8 cellular contexts compared by ENCODE assay signal in genomic region chr19:39413903-39414608, GRCh38. TPM values are rescaled to one million over a fixed set of nuclear protein-coding genes. Genes with fewer than 3 reads are reported as not detected.
A peak's percentile ranks its signal among the peaks of the same experiment; 100 is the strongest.
DNase-seq lines count a peak whose midpoint lies in the region; ATAC-seq and TF ChIP-seq lines count a peak whose summit lies in the region.

No MANE protein-coding gene starts in this region.

- H3K9me3 ChIP-seq in gastroesophageal sphincter, result no peaks in the 10 kb centered on the region

- DNase-seq in activated CD4-positive, alpha-beta T cell treated with anti-CD3 and anti-CD28 coated beads, Interleukin-2, amount 10 ng/mL, durations not matched to agents 7 days and 5 days, result no peak
- no peak for DNase-seq in activated CD4-positive, alpha-beta T cell treated with anti-CD3 and anti-CD28 coated beads, Interleukin-2, amount 50 U/mL, for 1 hour
- DNase-seq in UCSD-AML1 (lab: John Stamatoyannopoulos, UW; ENCODE audit: unreplicated experiment) (peak; percentile 42), retinal pigment epithelial cell (ENCODE audit: low read depth) (no peak), NCI-H226 (no peak), Kasumi-1 (lab: John Stamatoyannopoulos, UW) (no peak)

- 67 to 86% methylated on average over 1 of the region's 18 CpGs for WGBS in gastroesophageal sphincter (ENCODE audit: low coverage in 1 of 2), 2 donors

- H3K4me1 Mint-ChIP-seq in activated CD4-positive, alpha-beta T cell treated with anti-CD3 and anti-CD28 coated beads, Interleukin-2, amount 10 ng/mL, durations not matched to agents 7 days and 5 days, result peaks cover 38% of the 10 kb centered on the region

- TF ChIP-seq EP300 in gastroesophageal sphincter (IDR thresholded peaks at IDR 0.05), result no peak

- H3K27ac Mint-ChIP-seq in activated CD4-positive, alpha-beta T cell treated with anti-CD3 and anti-CD28 coated beads, Interleukin-2, amount 10 ng/mL, durations not matched to agents 7 days and 5 days, result peak overlapping the region; percentile 81

- no peak for TF ChIP-seq POLR2A in gastroesophageal sphincter (IDR thresholded peaks at IDR 0.05)

- peaks cover 1% of the 10 kb centered on the region for H3K27me3 Mint-ChIP-seq in activated CD4-positive, alpha-beta T cell treated with anti-CD3 and anti-CD28 coated beads, Interleukin-2, amount 10 ng/mL, durations not matched to agents 7 days and 5 days

- peak overlapping the region; percentile 88 for H3K4me3 Mint-ChIP-seq in activated CD4-positive, alpha-beta T cell treated with anti-CD3 and anti-CD28 coated beads, Interleukin-2, amount 10 ng/mL, durations not matched to agents 7 days and 5 days

- peak overlapping the region; percentile 96 to 100 (median 99) for H3K27ac ChIP-seq in gastroesophageal sphincter

- H3K4me3 ChIP-seq in gastroesophageal sphincter (peak overlapping the region; percentile 85 to 90), retinal pigment epithelial cell (ENCODE audit: low read length) (peak overlapping the region; percentile 92)

- no peaks in the 10 kb centered on the region for H3K27me3 ChIP-seq in gastroesophageal sphincter

- peaks cover 36% of the 10 kb centered on the region for H3K36me3 Mint-ChIP-seq in activated CD4-positive, alpha-beta T cell treated with anti-CD3 and anti-CD28 coated beads, Interleukin-2, amount 10 ng/mL, durations not matched to agents 7 days and 5 days (ENCODE audit: low read depth)

- ATAC-seq in gastroesophageal sphincter, result no peak
- ATAC-seq in esophagus mucosa, result no peak

- H3K36me3 ChIP-seq in gastroesophageal sphincter, result peaks cover 0 to 31% of the 10 kb centered on the region in 2 donors

- POLR2A ChIA-PET in activated CD4-positive, alpha-beta T cell treated with anti-CD3 and anti-CD28 coated beads, Interleukin-2, amount 10 ng/mL, durations not matched to agents 7 days and 5 days (lab: Charles Lee), result no interaction called here

- no peak for TF ChIP-seq CTCF in gastroesophageal sphincter (IDR thresholded peaks at IDR 0.05)
- TF ChIP-seq CTCF in retinal pigment epithelial cell (conservative IDR thresholded peaks at IDR 0.05; ENCODE audit: low read depth, low read length), result peak; percentile 42

- H3K4me1 ChIP-seq in gastroesophageal sphincter, result peaks cover 0 to 64% (median 24%) of the 10 kb centered on the region in 3 donors

- CTCF ChIA-PET in activated CD4-positive, alpha-beta T cell treated with anti-CD3 and anti-CD28 coated beads, Interleukin-2, amount 10 ng/mL, durations not matched to agents 7 days and 5 days (lab: Charles Lee), result interaction anchor here (2.2 kb wide), 1 partner anchor 17 kb away, joined by 11 read pairs; no protein-coding TSS in a partner anchor

- H3K9me3 Mint-ChIP-seq in activated CD4-positive, alpha-beta T cell treated with anti-CD3 and anti-CD28 coated beads, Interleukin-2, amount 10 ng/mL, durations not matched to agents 7 days and 5 days, result no peaks in the 10 kb centered on the region

RNA-seq across cellular contexts. Expression of gene PLEKHG2, which starts 1.6 kb away (rescaled TPM):
- total RNA-seq in activated CD4-positive, alpha-beta T cell treated with anti-CD3 and anti-CD28 coated beads, Interleukin-2, amount 10 ng/mL, durations not matched to agents 7 days and 5 days, result 10 to 100 TPM; 74.4 to 77.9 TPM
- total RNA-seq in gastroesophageal sphincter, result 10 to 100 TPM; 19.5 to 35.3 (median 23.4) TPM
- 12.8 TPM for total RNA-seq in esophagus mucosa

RNA-seq across cellular contexts. Expression of gene ZFP36, which starts 7.4 kb away (rescaled TPM):
- 10 to 100 TPM; 92.5 to 93.4 TPM for total RNA-seq in activated CD4-positive, alpha-beta T cell treated with anti-CD3 and anti-CD28 coated beads, Interleukin-2, amount 10 ng/mL, durations not matched to agents 7 days and 5 days
- total RNA-seq in gastroesophageal sphincter (100 to 1,000 TPM in 3 of 4 donors, 10 to 100 TPM in 1; 78.6 to 276 (median 158) TPM), esophagus mucosa (141 TPM)

RNA-seq across cellular contexts. Expression of gene RPS16, which starts 21.7 kb away (rescaled TPM):
- total RNA-seq in activated CD4-positive, alpha-beta T cell treated with anti-CD3 and anti-CD28 coated beads, Interleukin-2, amount 10 ng/mL, durations not matched to agents 7 days and 5 days, result 1,000 to 10,000 TPM; 2,465 to 3,009 TPM
- total RNA-seq in gastroesophageal sphincter, result 1,000 to 10,000 TPM; 1,023 to 1,769 (median 1,110) TPM
- 2,374 TPM for total RNA-seq in esophagus mucosa

RNA-seq across cellular contexts. Expression of gene MED29, which starts 22.9 kb away (rescaled TPM):
- total RNA-seq in activated CD4-positive, alpha-beta T cell treated with anti-CD3 and anti-CD28 coated beads, Interleukin-2, amount 10 ng/mL, durations not matched to agents 7 days and 5 days, result 10 to 100 TPM; 34.9 to 40.1 TPM
- 10 to 100 TPM; 30.0 to 50.7 (median 36.4) TPM for total RNA-seq in gastroesophageal sphincter
- 21.4 TPM for total RNA-seq in esophagus mucosa

RNA-seq across cellular contexts. Expression of gene PAF1, which starts 23.1 kb away (rescaled TPM):
- total RNA-seq in activated CD4-positive, alpha-beta T cell treated with anti-CD3 and anti-CD28 coated beads, Interleukin-2, amount 10 ng/mL, durations not matched to agents 7 days and 5 days, result 10 to 100 TPM; 43.8 to 44.5 TPM
- total RNA-seq in gastroesophageal sphincter (10 to 100 TPM; 32.8 to 48.0 (median 44.0) TPM), esophagus mucosa (29.5 TPM)
